Comparison of ENCODE assay signal across 1 cellular context in genomic region chr22:36823177-36823839, GRCh38.
A peak's percentile ranks its signal among the peaks of the same experiment; 100 is the strongest.
TF ChIP-seq lines count a peak whose summit lies in the region.

No MANE protein-coding gene starts in this region.

TF ChIP-seq in H1, 55 proteins besides CTCF, POLR2A, EP300 and RAD21:
- TF ChIP-seq ATF3 (IDR thresholded peaks at IDR 0.05; ENCODE audit: insufficient read depth, low read depth, low read length) (no peak), KDM1A (IDR thresholded peaks at IDR 0.05; ENCODE audit: borderline replicate concordance, low read length) (peak; percentile 78; the same call in 1 of the 2 replicates), CBX5 (IDR thresholded peaks at IDR 0.05; ENCODE audit: low read depth, low read length) (no peak), RBBP5 (IDR thresholded peaks at IDR 0.05; ENCODE audit: borderline replicate concordance, low read depth, low read length) (no peak), SIN3A (conservative IDR thresholded peaks at IDR 0.05 in 1 of 2, IDR thresholded peaks at IDR 0.05 in 1 of 2; ENCODE audit: low read depth in 1 of 2, low read length in 2 of 2) (no peak), BACH1 (IDR thresholded peaks at IDR 0.05; ENCODE audit: low read length) (no peak), SP2 (IDR thresholded peaks at IDR 0.05; ENCODE audit: low read length) (no peak), JUND (IDR thresholded peaks at IDR 0.05; ENCODE audit: low read length) (no peak), ATF2 (IDR thresholded peaks at IDR 0.05; ENCODE audit: low read length) (no peak)
TF ChIP-seq in H1: peak in this region for 1.
